ENCODE assay signal across 15 cellular contexts in genomic region chr6:94953867-94954631, GRCh38.
A peak's percentile ranks its signal among the peaks of the same experiment; 100 is the strongest.
DNase-seq lines count a peak whose midpoint lies in the region; ATAC-seq and TF ChIP-seq lines count a peak whose summit lies in the region.
"Had no signal": no experiment of that assay in that cellular context is flagged by ENCODE, and none has a peak within 500 bp of the region (broad histone marks: within the 10 kb centered on the region; RNA-seq: fewer than 3 reads in every experiment).

No MANE protein-coding gene starts in this region.

- H3K79me1 ChIP-seq in trophoblast cell (ENCODE audit: low read length) = no peaks in the 10 kb centered on the region

- DNase-seq in NCI-H748 (lab: John Stamatoyannopoulos, UW; ENCODE audit: unreplicated experiment) (peak; percentile 43), NCI-H748 treated with DMSO at 0.1 percent for 48 hours (lab: John Stamatoyannopoulos, UW) (no peak), NCI-H446 treated with DMSO at 0.1 percent for 48 hours (lab: John Stamatoyannopoulos, UW) (peak; percentile 39), SHP77 treated with DMSO at 0.1 percent for 48 hours (lab: John Stamatoyannopoulos, UW) (peak; percentile 39), superior temporal gyrus (ENCODE audit: extremely low spot score) (peak; percentile 27), trophoblast cell (no peak), progenitor cell of endocrine pancreas (ENCODE audit: low spot score, unreplicated experiment) (no peak)
- DNase-seq in activated T-cell treated with anti-CD3 and anti-CD28 coated beads, Interleukin-2, amount 50 U/mL, for 4 hours = no peak
- DNase-seq: H7; NCI-H2081 treated with DMSO at 0.1 percent for 48 hours; NCI-H345; NK-92 treated with Interleukin-12 subunit alpha and Interleukin-12 subunit beta, amount 100 ng/mL, for 24 hours; RPMI8226; SW 1271 had no signal

- H3K9ac ChIP-seq in trophoblast cell (ENCODE audit: low read length) = no peak overlapping the region

- H3K27ac ChIP-seq in trophoblast cell (ENCODE audit: low read depth, low read length) = no peak overlapping the region
- H3K27ac ChIP-seq: SJSA1 had no signal

- no peak overlapping the region for H3K4ac ChIP-seq in trophoblast cell (ENCODE audit: low read depth, low read length)

- H3K36me3 Mint-ChIP-seq in activated T-cell treated with anti-CD3 and anti-CD28 coated beads, Interleukin-2, amount 50 U/mL, for 4 hours (ENCODE audit: insufficient read depth) = no peaks in the 10 kb centered on the region
- no peaks in the 10 kb centered on the region for H3K36me3 Mint-ChIP-seq in progenitor cell of endocrine pancreas (ENCODE audit: insufficient read depth)

- no CpG with 5 or more reads among the region's 4 CpGs for WGBS in trophoblast cell (ENCODE audit: extremely low coverage, insufficient coverage, insufficient read length)

- H2BK12ac ChIP-seq in trophoblast cell (ENCODE audit: low read length) = no peak overlapping the region

- no peak for TF ChIP-seq CTCF in progenitor cell of endocrine pancreas (IDR thresholded peaks at IDR 0.05; ENCODE audit: unreplicated experiment)

- no peak for ATAC-seq in activated T-cell treated with anti-CD3 and anti-CD28 coated beads, Interleukin-2, amount 50 U/mL, for 4 hours

- no peak overlapping the region for H3K4me2 ChIP-seq in trophoblast cell (ENCODE audit: low read length)

- no peaks in the 10 kb centered on the region for H3K27me3 ChIP-seq in trophoblast cell (ENCODE audit: insufficient read depth, low read length)
- H3K27me3 ChIP-seq: SJSA1 had no signal

- H4K91ac ChIP-seq in trophoblast cell (ENCODE audit: low read depth, low read length) = no peak overlapping the region

- H3K23ac ChIP-seq in trophoblast cell (ENCODE audit: low read length) = no peak overlapping the region

- no peak overlapping the region for H3K18ac ChIP-seq in trophoblast cell (ENCODE audit: low read length)

- no peaks in the 10 kb centered on the region for H3K4me1 ChIP-seq in trophoblast cell (ENCODE audit: control insufficient read depth in 1 of 2, insufficient read depth in 2 of 2, low read length in 2 of 2)
- H3K4me1 ChIP-seq: SJSA1 had no signal

- H2AFZ ChIP-seq in trophoblast cell (ENCODE audit: insufficient read depth, low read length, poor library complexity) = no peak overlapping the region

- H4K8ac ChIP-seq in trophoblast cell (ENCODE audit: low read depth, low read length) = no peak overlapping the region

- no peaks in the 10 kb centered on the region for H3K4me1 Mint-ChIP-seq in activated T-cell treated with anti-CD3 and anti-CD28 coated beads, Interleukin-2, amount 50 U/mL, for 4 hours (ENCODE audit: low read depth)
- H3K4me1 Mint-ChIP-seq in progenitor cell of endocrine pancreas (ENCODE audit: low read depth) = no peaks in the 10 kb centered on the region

- H3K27ac Mint-ChIP-seq in progenitor cell of endocrine pancreas = no peak overlapping the region

- H4K12ac ChIP-seq in trophoblast cell (ENCODE audit: low read depth, low read length) = no peak overlapping the region

- H3K4me3 ChIP-seq in trophoblast cell (ENCODE audit: low read depth, low read length) = no peak overlapping the region
- H3K4me3 ChIP-seq: SJSA1 had no signal

- H3K79me2 ChIP-seq in trophoblast cell (ENCODE audit: control insufficient read depth, insufficient read depth, low read length, poor library complexity) = no peaks in the 10 kb centered on the region

- no peaks in the 10 kb centered on the region for H3K9me3 ChIP-seq in trophoblast cell (ENCODE audit: insufficient read depth, low read depth, low read length)
- H3K9me3 ChIP-seq: SJSA1 had no signal

- H3K9me3 Mint-ChIP-seq in activated T-cell treated with anti-CD3 and anti-CD28 coated beads, Interleukin-2, amount 50 U/mL, for 4 hours = no peaks in the 10 kb centered on the region
- no peaks in the 10 kb centered on the region for H3K9me3 Mint-ChIP-seq in progenitor cell of endocrine pancreas (ENCODE audit: low read depth)

- no peak overlapping the region for H2BK120ac ChIP-seq in trophoblast cell (ENCODE audit: insufficient read depth, low read length, poor library complexity)

- H3K4me3 Mint-ChIP-seq in activated T-cell treated with anti-CD3 and anti-CD28 coated beads, Interleukin-2, amount 50 U/mL, for 4 hours = no peak overlapping the region
- no peak overlapping the region for H3K4me3 Mint-ChIP-seq in progenitor cell of endocrine pancreas (ENCODE audit: low read depth)

- H2AK5ac ChIP-seq in trophoblast cell (ENCODE audit: low read length) = no peak overlapping the region

- no peaks in the 10 kb centered on the region for H3K36me3 ChIP-seq in trophoblast cell (ENCODE audit: control insufficient read depth in 1 of 2, insufficient read depth in 2 of 2, low read length in 2 of 2)
- H3K36me3 ChIP-seq: SJSA1 had no signal

- no peak overlapping the region for H2BK5ac ChIP-seq in trophoblast cell (ENCODE audit: low read depth, low read length, poor library complexity)

- no peak overlapping the region for H3K14ac ChIP-seq in trophoblast cell (ENCODE audit: low read length)

- no peaks in the 10 kb centered on the region for H3K27me3 Mint-ChIP-seq in activated T-cell treated with anti-CD3 and anti-CD28 coated beads, Interleukin-2, amount 50 U/mL, for 4 hours (ENCODE audit: low read depth)
- H3K27me3 Mint-ChIP-seq in progenitor cell of endocrine pancreas = no peaks in the 10 kb centered on the region

Comparison
In these comparisons a context has a peak if more than half of its experiments do, and no peak if none do; other contexts are left out.
1. DNase-seq: peak in NCI-H748 (single experiment), NCI-H446 treated with DMSO at 0.1 percent for 48 hours (single experiment), SHP77 treated with DMSO at 0.1 percent for 48 hours (single experiment) and superior temporal gyrus (single experiment); none in NCI-H748 treated with DMSO at 0.1 percent for 48 hours (single experiment), activated T-cell treated with anti-CD3 and anti-CD28 coated beads, Interleukin-2, amount 50 U/mL, for 4 hours (single experiment), trophoblast cell (0 of 2) and progenitor cell of endocrine pancreas (single experiment).